Comparison of ENCODE assay signal across 33 cellular contexts in the genomic region with DNA sequence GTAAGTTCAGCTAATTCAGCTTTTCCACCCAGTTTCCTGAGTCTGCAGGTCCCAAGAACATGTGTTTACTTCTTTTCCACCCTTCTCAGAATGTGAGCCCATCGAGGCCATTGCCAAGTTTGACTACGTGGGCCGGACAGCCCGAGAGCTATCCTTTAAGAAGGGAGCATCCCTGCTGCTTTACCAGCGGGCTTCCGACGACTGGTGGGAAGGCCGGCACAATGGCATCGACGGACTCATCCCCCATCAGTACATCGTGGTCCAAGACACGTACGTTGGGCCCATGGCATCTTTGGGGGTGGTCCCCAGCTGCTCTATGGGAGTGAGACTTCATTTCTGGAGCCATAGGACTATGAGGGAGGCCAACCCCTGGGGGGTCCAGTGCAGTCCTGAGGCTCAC. TPM values are rescaled to one million over a fixed set of nuclear protein-coding genes. Genes with fewer than 3 reads are reported as not detected.
DNase-seq lines count a peak whose midpoint lies in the region; ATAC-seq and TF ChIP-seq lines count a peak whose summit lies in the region.
"Had no signal": no experiment of that assay in that cellular context is flagged by ENCODE, and none has a peak within 500 bp of the region (broad histone marks: within the 10 kb centered on the region; RNA-seq: fewer than 3 reads in every experiment).

No MANE protein-coding gene starts in this region.

- H3K27ac ChIP-seq in HEK293 (ENCODE audit: extremely low read depth, low read depth, low read length), result no peak overlapping the region
- no peak overlapping the region for H3K27ac ChIP-seq in trophoblast cell (ENCODE audit: low read depth, low read length)
- H3K27ac ChIP-seq: 22Rv1; A549; BLaER1; BLaER1 treated with 17β-estradiol and CSF1 and Interleukin-3, amounts not matched to agents 10 nM and 100 nM; C4-2B had no signal

- H3K27me3 ChIP-seq in H7 (ENCODE audit: control insufficient read depth, insufficient read depth, low read length), result no peaks in the 10 kb centered on the region
- no peaks in the 10 kb centered on the region for H3K27me3 ChIP-seq in trophoblast cell (ENCODE audit: insufficient read depth, low read length)
- H3K27me3 ChIP-seq: BLaER1; BLaER1 treated with 17β-estradiol and CSF1 and Interleukin-3, amounts not matched to agents 10 nM and 100 nM had no signal

- H3K4me2 ChIP-seq in trophoblast cell (ENCODE audit: low read length), result no peak overlapping the region
- H3K4me2 ChIP-seq: A549; BLaER1; BLaER1 treated with 17β-estradiol and CSF1 and Interleukin-3, amounts not matched to agents 10 nM and 100 nM had no signal

- no peak for ATAC-seq in GM18511 (IDR thresholded peaks at IDR 0.05; ENCODE audit: unreplicated experiment)
- ATAC-seq: A549; CD8-positive, alpha-beta T cell had no signal

- peaks cover 4% of the 10 kb centered on the region for H3K36me3 ChIP-seq in H7 (replicated peaks; ENCODE audit: control insufficient read depth, insufficient read depth, low read length)
- H3K36me3 ChIP-seq in HEK293 (ENCODE audit: control insufficient read depth in 2 of 2, insufficient read depth in 1 of 2, low read length in 2 of 2), result peaks cover 3 to 65% of the 10 kb centered on the region in 2 experiments; a peak in 2 of 3 replicates
- H3K36me3 ChIP-seq in trophoblast cell (ENCODE audit: control insufficient read depth in 1 of 2, insufficient read depth in 2 of 2, low read length in 2 of 2), result peaks cover 27 to 35% of the 10 kb centered on the region in 2 experiments
- H3K36me3 ChIP-seq: BE2C had no signal

- H3K18ac ChIP-seq in trophoblast cell (ENCODE audit: low read length), result no peak overlapping the region

- H3K14ac ChIP-seq in trophoblast cell (ENCODE audit: low read length), result no peak overlapping the region

- H3K9me3 ChIP-seq in HEK293 (ENCODE audit: control insufficient read depth, insufficient read depth, low read depth, low read length), result no peaks in the 10 kb centered on the region
- H3K9me3 ChIP-seq in trophoblast cell (ENCODE audit: insufficient read depth, low read depth, low read length), result peaks cover 2% of the 10 kb centered on the region
- H3K9me3 ChIP-seq: A549; BE2C; BLaER1; BLaER1 treated with 17β-estradiol and CSF1 and Interleukin-3, amounts not matched to agents 10 nM and 100 nM; Caco-2 had no signal

- no peaks in the 10 kb centered on the region for H3K79me1 ChIP-seq in trophoblast cell (ENCODE audit: low read length)

- DNase-seq in H7, result peak; percentile 13
- peak; percentile 53 for DNase-seq in mesenteric fat pad (ENCODE audit: low spot score)
- DNase-seq in trophoblast cell, result no peak
- no peak for DNase-seq in foreskin melanocyte
- DNase-seq in retina, result no peak
- DNase-seq in effector CD4-positive, alpha-beta T cell, result no peak
- DNase-seq: 8988T; ACHN; AML-193; BE2C; C1 segment of cervical spinal cord; Caco-2; Calu3; CD4-positive, alpha-beta memory T cell; CD4-positive, alpha-beta T cell; CD4-positive, CD25-positive, alpha-beta regulatory T cell; CD8-positive, alpha-beta memory T cell; CD8-positive, alpha-beta T cell; COR-L47; DMS 273 treated with DMSO at 0.1 percent for 48 hours; DMS153; DMS53; DMS79; DMS79 treated with DMSO at 0.1 percent for 48 hours; DND-41; EL had no signal

- H2AK5ac ChIP-seq in trophoblast cell (ENCODE audit: low read length), result no peak overlapping the region

- no peak overlapping the region for H2BK120ac ChIP-seq in trophoblast cell (ENCODE audit: insufficient read depth, low read length, poor library complexity)

- H2BK12ac ChIP-seq in trophoblast cell (ENCODE audit: low read length), result no peak overlapping the region

- H3K23ac ChIP-seq in trophoblast cell (ENCODE audit: low read length), result no peak overlapping the region

- H4K91ac ChIP-seq in trophoblast cell (ENCODE audit: low read depth, low read length), result no peak overlapping the region

- no peak overlapping the region for H2BK5ac ChIP-seq in trophoblast cell (ENCODE audit: low read depth, low read length, poor library complexity)

- H3K79me2 ChIP-seq in trophoblast cell (ENCODE audit: control insufficient read depth, insufficient read depth, low read length, poor library complexity), result no peaks in the 10 kb centered on the region

- POLR2A ChIA-PET in HEK293 (lab: Yijun Ruan, JAX), result no interaction called here

- H2AFZ ChIP-seq in trophoblast cell (ENCODE audit: insufficient read depth, low read length, poor library complexity), result no peak overlapping the region

- H3K4me3 ChIP-seq in H7 (ENCODE audit: insufficient read depth, low read depth, low read length) (no peak overlapping the region), HEK293 (ENCODE audit: low read depth, low read length) (no peak overlapping the region), trophoblast cell (ENCODE audit: low read depth, low read length) (no peak overlapping the region)
- H3K4me3 ChIP-seq: A549; BLaER1; BLaER1 treated with 17β-estradiol and CSF1 and Interleukin-3, amounts not matched to agents 10 nM and 100 nM had no signal

- no peak overlapping the region for H4K8ac ChIP-seq in trophoblast cell (ENCODE audit: low read depth, low read length)

- peak overlapping the region; percentile 29 for H3K9ac ChIP-seq in trophoblast cell (ENCODE audit: low read length)
- H3K9ac ChIP-seq: BLaER1; BLaER1 treated with 17β-estradiol and CSF1 and Interleukin-3, amounts not matched to agents 10 nM and 100 nM had no signal

- CTCF ChIA-PET in HEK293 (lab: Yijun Ruan, JAX), result interaction anchor here (0.6 to 1.4 kb wide), 3 partner anchors 9 to 26 kb away, joined by 3 to 5 read pairs (median 3); no protein-coding TSS in a partner anchor

- peaks cover 8% of the 10 kb centered on the region for H3K4me1 ChIP-seq in HEK293 (ENCODE audit: control insufficient read depth, insufficient read depth, low read length)
- H3K4me1 ChIP-seq in trophoblast cell (ENCODE audit: control insufficient read depth in 1 of 2, insufficient read depth in 2 of 2, low read length in 2 of 2), result peaks cover 7 to 20% of the 10 kb centered on the region in 2 experiments

- TF ChIP-seq CTCF in HEK293 (tag by site-specific recombination; IDR thresholded peaks at IDR 0.05), result no peak

- H4K12ac ChIP-seq in trophoblast cell (ENCODE audit: low read depth, low read length), result no peak overlapping the region

- no CpG with 5 or more reads among the region's 13 CpGs for WGBS in trophoblast cell (ENCODE audit: extremely low coverage, insufficient coverage, insufficient read length)

- no peak overlapping the region for H3K4ac ChIP-seq in trophoblast cell (ENCODE audit: low read depth, low read length)

TF ChIP-seq in HEK293, 187 proteins besides CTCF, POLR2A, EP300 and RAD21:
- TF ChIP-seq GLIS1 (tag by site-specific recombination; IDR thresholded peaks at IDR 0.05) (peak; percentile 29), GLIS2 (tag by site-specific recombination; IDR thresholded peaks at IDR 0.05) (0 out of 2 replicates have a peak, but pooled peaks have one; percentile 20), ZNF274 (IDR thresholded peaks at IDR 0.05; ENCODE audit: low read length) (no peak), ZNF274 (tag by site-specific recombination; IDR thresholded peaks at IDR 0.05; ENCODE audit: borderline replicate concordance) (no peak), ZNF266 (tag by site-specific recombination; IDR thresholded peaks at IDR 0.05; ENCODE audit: low read depth) (no peak), ZNF391 (tag by site-specific recombination; IDR thresholded peaks at IDR 0.05; ENCODE audit: borderline replicate concordance, low read depth) (no peak)
- TF ChIP-seq, protein P1, sequence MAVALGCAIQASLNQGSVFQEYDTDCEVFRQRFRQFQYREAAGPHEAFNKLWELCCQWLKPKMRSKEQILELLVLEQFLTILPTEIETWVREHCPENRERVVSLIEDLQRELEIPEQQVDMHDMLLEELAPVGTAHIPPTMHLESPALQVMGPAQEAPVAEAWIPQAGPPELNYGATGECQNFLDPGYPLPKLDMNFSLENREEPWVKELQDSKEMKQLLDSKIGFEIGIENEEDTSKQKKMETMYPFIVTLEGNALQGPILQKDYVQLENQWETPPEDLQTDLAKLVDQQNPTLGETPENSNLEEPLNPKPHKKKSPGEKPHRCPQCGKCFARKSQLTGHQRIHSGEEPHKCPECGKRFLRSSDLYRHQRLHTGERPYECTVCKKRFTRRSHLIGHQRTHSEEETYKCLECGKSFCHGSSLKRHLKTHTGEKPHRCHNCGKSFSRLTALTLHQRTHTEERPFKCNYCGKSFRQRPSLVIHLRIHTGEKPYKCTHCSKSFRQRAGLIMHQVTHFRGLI (tag by site-specific recombination; IDR thresholded peaks at IDR 0.05), result no peak
- TF ChIP-seq, protein P2, sequence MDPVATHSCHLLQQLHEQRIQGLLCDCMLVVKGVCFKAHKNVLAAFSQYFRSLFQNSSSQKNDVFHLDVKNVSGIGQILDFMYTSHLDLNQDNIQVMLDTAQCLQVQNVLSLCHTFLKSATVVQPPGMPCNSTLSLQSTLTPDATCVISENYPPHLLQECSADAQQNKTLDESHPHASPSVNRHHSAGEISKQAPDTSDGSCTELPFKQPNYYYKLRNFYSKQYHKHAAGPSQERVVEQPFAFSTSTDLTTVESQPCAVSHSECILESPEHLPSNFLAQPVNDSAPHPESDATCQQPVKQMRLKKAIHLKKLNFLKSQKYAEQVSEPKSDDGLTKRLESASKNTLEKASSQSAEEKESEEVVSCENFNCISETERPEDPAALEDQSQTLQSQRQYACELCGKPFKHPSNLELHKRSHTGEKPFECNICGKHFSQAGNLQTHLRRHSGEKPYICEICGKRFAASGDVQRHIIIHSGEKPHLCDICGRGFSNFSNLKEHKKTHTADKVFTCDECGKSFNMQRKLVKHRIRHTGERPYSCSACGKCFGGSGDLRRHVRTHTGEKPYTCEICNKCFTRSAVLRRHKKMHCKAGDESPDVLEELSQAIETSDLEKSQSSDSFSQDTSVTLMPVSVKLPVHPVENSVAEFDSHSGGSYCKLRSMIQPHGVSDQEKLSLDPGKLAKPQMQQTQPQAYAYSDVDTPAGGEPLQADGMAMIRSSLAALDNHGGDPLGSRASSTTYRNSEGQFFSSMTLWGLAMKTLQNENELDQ (tag by site-specific recombination; IDR thresholded peaks at IDR 0.05; ENCODE audit: low read depth), result no peak
TF ChIP-seq in HEK293: peak in this region for 2.

RNA-seq across cellular contexts. Expression of a gene that starts 17.2 kb away (rescaled TPM):
- 5.8 and 9.4 TPM in 2 replicates for total RNA-seq in H7 (2014; rRNA removed; shearing (Covaris generic))
- total RNA-seq in mesenteric fat pad, result 9.9 TPM
- polyA plus RNA-seq in trophoblast cell (2013), result 3.0 and 3.3 TPM in 2 replicates

RNA-seq across cellular contexts. Expression of a gene that starts 54.2 kb away (rescaled TPM):
- total RNA-seq in H7 (2014; rRNA removed; shearing (Covaris generic)), result 0.24 and 0.70 TPM in 2 replicates
- total RNA-seq in mesenteric fat pad, result 11.4 TPM
- 0.07 and 0.08 TPM in 2 replicates for polyA plus RNA-seq in trophoblast cell (2013)

Comparison
In these comparisons a context has a peak if more than half of its experiments do, and no peak if none do; other contexts are left out.
1. DNase-seq: peak in H7 (single experiment) and mesenteric fat pad (single experiment); none in trophoblast cell (0 of 2), foreskin melanocyte (single experiment), retina (single experiment) and effector CD4-positive, alpha-beta T cell (single experiment).